In the genomic region with DNA sequence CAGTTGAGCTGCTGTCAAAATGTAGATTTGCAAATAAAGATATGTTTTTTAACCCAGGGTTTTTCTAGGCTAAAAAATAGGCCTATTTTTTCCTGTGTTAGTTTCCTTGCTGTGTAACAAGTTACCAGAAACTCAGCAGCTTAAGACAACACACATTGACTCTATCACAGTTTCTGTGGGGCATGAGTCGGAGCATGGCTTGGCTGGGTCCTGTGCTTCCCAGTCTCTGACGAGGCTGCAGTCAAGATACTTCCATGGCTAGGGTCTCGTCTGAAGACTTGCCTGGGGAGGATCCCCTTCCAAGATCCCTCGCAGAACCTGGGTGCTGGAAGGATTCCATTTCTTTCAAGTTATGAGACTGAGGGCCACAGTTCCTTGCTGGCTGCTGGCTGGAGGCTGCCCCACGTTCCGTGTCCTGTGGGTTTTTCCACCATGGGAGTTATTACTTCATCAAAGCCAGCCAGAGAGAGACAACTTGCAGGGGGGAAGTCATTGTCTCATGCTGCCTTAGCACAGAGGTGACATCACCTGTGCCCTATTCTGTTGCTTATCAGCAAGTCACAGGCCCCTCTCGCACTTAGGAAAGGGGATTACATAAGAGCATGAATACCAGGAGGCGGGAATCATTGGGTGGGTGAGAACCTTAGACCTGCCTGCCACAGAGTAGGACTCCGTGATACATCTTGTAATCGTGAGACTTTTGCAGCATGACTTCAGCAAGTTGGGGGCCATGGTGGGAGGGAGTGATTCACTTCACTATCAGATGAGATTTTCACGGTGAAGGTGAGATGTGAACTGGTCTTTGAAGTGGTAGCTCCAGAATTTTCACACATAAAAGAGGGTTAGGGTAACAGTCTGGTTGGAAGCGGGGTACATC, we compare ENCODE assay signal across 9 cellular contexts.
DNase-seq lines count a peak whose midpoint lies in the region; ATAC-seq and TF ChIP-seq lines count a peak whose summit lies in the region.
"Had no signal": no experiment of that assay in that cellular context is flagged by ENCODE, and none has a peak within 500 bp of the region (broad histone marks: within the 10 kb centered on the region; RNA-seq: fewer than 3 reads in every experiment).

No MANE protein-coding gene starts in this region.

- H4K20me1 ChIP-seq in SK-N-SH (ENCODE audit: insufficient read depth) (peaks cover 84% of the 10 kb centered on the region), smooth muscle cell (ENCODE audit: low read depth) (peaks cover 72% of the 10 kb centered on the region)

- no peaks in the 10 kb centered on the region for H3K9me2 ChIP-seq in SK-N-SH

- DNase-seq in SK-N-SH, result no peak
- peak; percentile 12 to 26 for DNase-seq in activated CD4-positive, alpha-beta T cell treated with anti-CD3 and anti-CD28 coated beads, Interleukin-2, amount 50 U/mL, for 48 hours
- DNase-seq in fibroblast of the aortic adventitia (ENCODE audit: low read depth), result peak; percentile 48
- DNase-seq in smooth muscle cell (lab: John Stamatoyannopoulos, UW; ENCODE audit: unreplicated experiment), result no peak
- no peak for DNase-seq in T1000 (lab: John Stamatoyannopoulos, UW)
- DNase-seq in SKM-1 (lab: John Stamatoyannopoulos, UW; ENCODE audit: unreplicated experiment), result no peak
- DNase-seq in GM10266 (ENCODE audit: extremely low spot score), result no peak
- DNase-seq: Peyer's patch had no signal

- no peak for ATAC-seq in SK-N-SH treated with all-trans-retinoic acid at 6 μM for 48 hours

- POLR2A ChIA-PET in SK-N-SH (lab: Yijun Ruan, JAX), result no interaction called here

- peak overlapping the region; percentile 60; the same call in 1 of the 2 replicates for H3K4me2 ChIP-seq in SK-N-SH
- peak overlapping the region; percentile 62 for H3K4me2 ChIP-seq in smooth muscle cell

- peaks cover 5% of the 10 kb centered on the region for H3F3A ChIP-seq in SK-N-SH (replicated peaks; ENCODE audit: insufficient read depth)
- peaks cover 9% of the 10 kb centered on the region for H3F3A ChIP-seq in smooth muscle cell (ENCODE audit: low read depth)

- TF ChIP-seq EP300 in SK-N-SH (IDR thresholded peaks at IDR 0.05; ENCODE audit: borderline replicate concordance in 1 of 2, low read depth in 1 of 2, low read length in 1 of 2), result no peak

- H3K9ac ChIP-seq in SK-N-SH (no peak overlapping the region), smooth muscle cell (ENCODE audit: low read depth) (peak overlapping the region; percentile 54)

- H3K27me3 ChIP-seq in SK-N-SH (ENCODE audit: insufficient read depth) (no peaks in the 10 kb centered on the region), smooth muscle cell (ENCODE audit: low read depth) (no peaks in the 10 kb centered on the region)
- H3K27me3 ChIP-seq: Peyer's patch had no signal

- H3K4me3 ChIP-seq in SK-N-SH (ENCODE audit: low read depth in 2 of 2, low read length in 1 of 2) (no peak overlapping the region), fibroblast of the aortic adventitia (ENCODE audit: low read depth, low read length) (no peak overlapping the region), smooth muscle cell (no peak overlapping the region)
- H3K4me3 ChIP-seq: Peyer's patch had no signal

- H3K9me3 ChIP-seq in SK-N-SH (no peaks in the 10 kb centered on the region), smooth muscle cell (replicated peaks; ENCODE audit: low read depth) (no peaks in the 10 kb centered on the region)
- H3K9me3 ChIP-seq: Peyer's patch had no signal

- H3K36me3 ChIP-seq in SK-N-SH (replicated peaks in 1 of 2; ENCODE audit: control insufficient read depth in 1 of 2, insufficient read depth in 2 of 2, low read length in 1 of 2) (no peaks in the 10 kb centered on the region), smooth muscle cell (ENCODE audit: low read depth) (no peaks in the 10 kb centered on the region)
- H3K36me3 ChIP-seq: Peyer's patch had no signal

- TF ChIP-seq CTCF in SK-N-SH (IDR thresholded peaks at IDR 0.05) (no peak), fibroblast of the aortic adventitia (IDR thresholded peaks at IDR 0.05; ENCODE audit: insufficient read depth, low read length) (no peak), smooth muscle cell (IDR thresholded peaks at IDR 0.05; ENCODE audit: borderline replicate concordance, insufficient read depth, poor library complexity, severe bottlenecking) (no peak), GM10266 (IDR thresholded peaks at IDR 0.05; ENCODE audit: control insufficient read depth, insufficient read depth, low read depth, missing control alignments) (no peak)

- over 99% methylated on average over 10 of the region's 12 CpGs for WGBS in SK-N-SH (ENCODE audit: low lambda C conversion rate)
- WGBS in smooth muscle cell (ENCODE audit: low lambda C conversion rate), result 55% methylated on average over 12 of the region's 12 CpGs

- H3K4me1 ChIP-seq in SK-N-SH (ENCODE audit: control insufficient read depth in 1 of 2, insufficient read depth in 2 of 2, low read depth in 1 of 2, low read length in 1 of 2), result peaks cover 20 to 43% of the 10 kb centered on the region in 2 experiments; a peak in 2 of 4 replicates
- H3K4me1 ChIP-seq in smooth muscle cell (ENCODE audit: low read depth), result peaks cover 11% of the 10 kb centered on the region

- CTCF ChIA-PET in SK-N-SH (lab: Yijun Ruan, JAX), result interaction anchor here (0.8 to 1.3 kb wide), 3 partner anchors 13 to 149 kb away, joined by 3 read pairs; no protein-coding TSS in a partner anchor

- peak overlapping the region in 1 of 2 experiments; percentile 52; a peak in 1 of 4 replicates for H3K27ac ChIP-seq in SK-N-SH (ENCODE audit: low read depth in 2 of 2, low read length in 1 of 2)
- peak overlapping the region; percentile 90 for H3K27ac ChIP-seq in smooth muscle cell (ENCODE audit: low read depth)
- H3K27ac ChIP-seq: Peyer's patch had no signal

- TF ChIP-seq RAD21 in SK-N-SH (IDR thresholded peaks at IDR 0.05; ENCODE audit: low read length), result no peak

- H3K79me2 ChIP-seq in SK-N-SH (ENCODE audit: insufficient read depth) (peaks cover 97% of the 10 kb centered on the region), smooth muscle cell (ENCODE audit: low read depth) (peaks cover 73% of the 10 kb centered on the region)

- H2AFZ ChIP-seq in SK-N-SH (ENCODE audit: low read depth), result no peak overlapping the region
- H2AFZ ChIP-seq in smooth muscle cell (ENCODE audit: low read depth), result no peak overlapping the region

TF ChIP-seq in SK-N-SH, 30 proteins besides CTCF, POLR2A, EP300 and RAD21 (continues in another document):
- TF ChIP-seq CHD2 (IDR thresholded peaks at IDR 0.05; ENCODE audit: low read length, partially characterized antibody), result no peak
- TF ChIP-seq RXRA (IDR thresholded peaks at IDR 0.05; ENCODE audit: borderline replicate concordance, low read depth), result no peak
- no peak for TF ChIP-seq MXI1 (IDR thresholded peaks at IDR 0.05; ENCODE audit: low read depth, low read length)
- TF ChIP-seq, protein P1, sequence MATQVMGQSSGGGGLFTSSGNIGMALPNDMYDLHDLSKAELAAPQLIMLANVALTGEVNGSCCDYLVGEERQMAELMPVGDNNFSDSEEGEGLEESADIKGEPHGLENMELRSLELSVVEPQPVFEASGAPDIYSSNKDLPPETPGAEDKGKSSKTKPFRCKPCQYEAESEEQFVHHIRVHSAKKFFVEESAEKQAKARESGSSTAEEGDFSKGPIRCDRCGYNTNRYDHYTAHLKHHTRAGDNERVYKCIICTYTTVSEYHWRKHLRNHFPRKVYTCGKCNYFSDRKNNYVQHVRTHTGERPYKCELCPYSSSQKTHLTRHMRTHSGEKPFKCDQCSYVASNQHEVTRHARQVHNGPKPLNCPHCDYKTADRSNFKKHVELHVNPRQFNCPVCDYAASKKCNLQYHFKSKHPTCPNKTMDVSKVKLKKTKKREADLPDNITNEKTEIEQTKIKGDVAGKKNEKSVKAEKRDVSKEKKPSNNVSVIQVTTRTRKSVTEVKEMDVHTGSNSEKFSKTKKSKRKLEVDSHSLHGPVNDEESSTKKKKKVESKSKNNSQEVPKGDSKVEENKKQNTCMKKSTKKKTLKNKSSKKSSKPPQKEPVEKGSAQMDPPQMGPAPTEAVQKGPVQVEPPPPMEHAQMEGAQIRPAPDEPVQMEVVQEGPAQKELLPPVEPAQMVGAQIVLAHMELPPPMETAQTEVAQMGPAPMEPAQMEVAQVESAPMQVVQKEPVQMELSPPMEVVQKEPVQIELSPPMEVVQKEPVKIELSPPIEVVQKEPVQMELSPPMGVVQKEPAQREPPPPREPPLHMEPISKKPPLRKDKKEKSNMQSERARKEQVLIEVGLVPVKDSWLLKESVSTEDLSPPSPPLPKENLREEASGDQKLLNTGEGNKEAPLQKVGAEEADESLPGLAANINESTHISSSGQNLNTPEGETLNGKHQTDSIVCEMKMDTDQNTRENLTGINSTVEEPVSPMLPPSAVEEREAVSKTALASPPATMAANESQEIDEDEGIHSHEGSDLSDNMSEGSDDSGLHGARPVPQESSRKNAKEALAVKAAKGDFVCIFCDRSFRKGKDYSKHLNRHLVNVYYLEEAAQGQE (IDR thresholded peaks at IDR 0.05; ENCODE audit: low read depth, low read length), result no peak

TF ChIP-seq in SK-N-SH treated with all-trans-retinoic acid at 6 μM for 48 hours, 23 proteins besides CTCF, POLR2A, EP300 and RAD21:
- TF ChIP-seq ZFP3 (CRISPR knock-in tag; IDR thresholded peaks at IDR 0.05) (no peak), ZNF8 (CRISPR knock-in tag; IDR thresholded peaks at IDR 0.05) (no peak), TCF4 (CRISPR knock-in tag; IDR thresholded peaks at IDR 0.05; ENCODE audit: borderline replicate concordance) (no peak), ZFP30 (CRISPR knock-in tag; IDR thresholded peaks at IDR 0.05) (no peak), GLIS3 (CRISPR knock-in tag; IDR thresholded peaks at IDR 0.05) (no peak), SNAI2 (CRISPR knock-in tag; IDR thresholded peaks at IDR 0.05) (no peak), ARNTL (CRISPR knock-in tag; IDR thresholded peaks at IDR 0.05; ENCODE audit: borderline replicate concordance, low read depth) (no peak), CSDC2 (CRISPR knock-in tag; IDR thresholded peaks at IDR 0.05) (no peak)

Comparison
In these comparisons a context has a peak if more than half of its experiments do, and no peak if none do; other contexts are left out.
1. DNase-seq: peak in activated CD4-positive, alpha-beta T cell treated with anti-CD3 and anti-CD28 coated beads, Interleukin-2, amount 50 U/mL, for 48 hours (2 of 2) and fibroblast of the aortic adventitia (single experiment); none in SK-N-SH (single experiment), smooth muscle cell (single experiment), T1000 (single experiment), SKM-1 (single experiment) and GM10266 (single experiment).